8 cellular contexts compared by ENCODE assay signal in the genomic region with DNA sequence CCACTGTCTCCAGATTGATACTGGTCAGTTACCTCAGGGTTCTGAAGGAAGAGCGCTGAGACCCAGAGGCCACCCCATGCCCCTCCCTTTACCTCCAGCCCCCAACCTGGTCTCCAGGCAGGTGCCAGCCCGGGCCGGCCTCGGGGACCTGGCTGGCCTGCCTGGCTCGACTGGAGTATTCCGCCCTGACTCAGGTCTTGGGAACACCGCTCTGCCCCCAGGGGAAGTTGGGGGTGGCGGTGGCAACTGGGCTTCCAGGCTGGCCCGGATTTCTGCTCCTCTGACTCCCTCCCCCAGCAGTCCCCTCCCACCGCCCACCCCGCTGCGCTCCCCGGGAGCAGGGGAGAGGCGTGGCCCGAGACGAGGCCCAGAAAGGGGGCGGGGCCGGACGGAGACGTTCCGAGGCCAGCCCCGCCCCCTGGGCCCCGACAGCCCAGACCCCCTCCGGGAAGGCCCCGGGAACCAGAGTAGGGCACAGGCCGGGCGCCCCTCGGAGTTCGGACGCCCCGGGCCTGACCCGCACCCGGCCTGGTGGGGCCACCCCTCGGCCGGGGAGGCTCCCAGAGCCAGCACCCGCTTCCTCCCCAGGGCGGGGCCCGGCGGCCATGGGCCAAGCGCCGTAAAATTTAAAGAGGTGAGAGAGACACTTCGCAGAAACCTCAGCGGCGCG.
DNase-seq lines count a peak whose midpoint lies in the region; ATAC-seq lines count a peak whose summit lies in the region.

No MANE protein-coding gene starts in this region.

- DNase-seq in NCI-H2227 treated with DMSO at 0.1 percent for 48 hours (lab: John Stamatoyannopoulos, UW): peak; percentile 33
- DNase-seq in activated CD4-positive, alpha-beta T cell treated with anti-CD3 and anti-CD28 coated beads, Interleukin-2, amount 50 U/mL, for 1 hour: peak; percentile 85
- DNase-seq in dermis blood vessel endothelial cell: peak; percentile 37
- DNase-seq in mesenteric fat pad (ENCODE audit: low spot score): peak; percentile 93
- peak; percentile 85 to 86 for DNase-seq in stimulated activated CD8-positive, alpha-beta memory T cell treated with anti-CD3 and anti-CD28 coated beads, Interleukin-15, amount 100 ng/mL, for 4 hours (ENCODE audit: low read depth in 2 of 2)
- no peak for DNase-seq in NCI-H2107 (lab: John Stamatoyannopoulos, UW)

- ATAC-seq in GM18517 (IDR thresholded peaks at IDR 0.05; ENCODE audit: unreplicated experiment): peak; percentile 54
- peak; percentile 85 for ATAC-seq in HG02798 (IDR thresholded peaks at IDR 0.05; ENCODE audit: poor library complexity, unreplicated experiment)
